29 cellular contexts compared by ENCODE assay signal in genomic region chr5:113778147-113778546, GRCh38.
"Had no signal": no experiment of that assay in that cellular context is flagged by ENCODE, and none has a peak within 500 bp of the region (broad histone marks: within the 10 kb centered on the region; RNA-seq: fewer than 3 reads in every experiment).

No MANE protein-coding gene starts in this region.

- DNase-seq: stimulated activated CD4-positive, alpha-beta T cell treated with anti-CD3 and anti-CD28 coated beads, Interleukin-2, amount 100 ng/mL, for 48 hours; stimulated activated CD4-positive, alpha-beta T cell treated with anti-CD3 and anti-CD28 coated beads, Interleukin-4, amount 100 ng/mL, for 1 hour; stimulated activated CD4-positive, alpha-beta T cell treated with anti-CD3 and anti-CD28 coated beads, Interleukin-4, amount 100 ng/mL, for 24 hours; stimulated activated CD4-positive, alpha-beta T cell treated with anti-CD3 and anti-CD28 coated beads, Interleukin-4, amount 100 ng/mL, for 4 hours; stimulated activated CD8-positive, alpha-beta memory T cell treated with anti-CD3 and anti-CD28 coated beads, Interleukin-4, amount 100 ng/mL, for 48 hours; stimulated activated naive B cell treated with anti-CD40 and anti-IgM and Interleukin-4, amounts not matched to agents 10 μg/mL and 1 μg/mL and 100 μg/mL, for 72 hours; stimulated activated naive CD4-positive, alpha-beta T cell; stimulated activated naive CD4-positive, alpha-beta T cell treated with Interleukin-2 at 50 U/mL for 16 hours; stimulated activated naive CD8-positive, alpha-beta T cell treated with anti-CD3 and anti-CD28 coated beads, Interleukin-15, amount 100 ng/mL, for 72 hours; stimulated activated naive CD8-positive, alpha-beta T cell treated with anti-CD3 and anti-CD28 coated beads, Interleukin-15, Interleukin-2, amounts not matched to agents 100 U/mL and 50 U/mL, for 24 hours; stomach; substantia nigra; thyroid gland; tibial artery; transverse colon; trophoblast cell; upper lobe of left lung; upper lobe of right lung; uterus had no signal

- H3K9me3 ChIP-seq: stomach, suprapubic skin, testis, thoracic aorta, thyroid gland, tibial artery, tibial nerve, transverse colon, upper lobe of left lung, upper lobe of right lung, uterus, vagina had no signal

- H3K27ac Mint-ChIP-seq: stimulated activated effector memory CD8-positive, alpha-beta T cell treated with anti-CD3 and anti-CD28 coated beads, Interleukin-12 subunit alpha, Interleukin-12 subunit beta, amount 100 ng/mL, for 72 hours; stimulated activated memory B cell treated with anti-CD40 and anti-IgM and Interleukin-4, amounts not matched to agents 10 μg/mL and 1 μg/mL and 100 μg/mL, for 72 hours; stimulated activated naive B cell treated with anti-CD40 and anti-IgM and Interleukin-4, amounts not matched to agents 10 μg/mL and 1 μg/mL and 100 μg/mL, for 72 hours; stimulated activated naive CD8-positive, alpha-beta T cell treated with anti-CD3 and anti-CD28 coated beads, Interleukin-15, amount 100 ng/mL, for 72 hours; stimulated activated naive CD8-positive, alpha-beta T cell treated with anti-CD3 and anti-CD28 coated beads, Interleukin-15, Interleukin-2, amounts not matched to agents 100 ng/mL and 50 ng/mL, for 24 hours; type B pancreatic cell had no signal

- H3K27me3 ChIP-seq: stomach, suprapubic skin, testis, thyroid gland, tibial artery, tibial nerve, transverse colon, upper lobe of left lung, upper lobe of right lung, uterus, vagina had no signal

- H3K4me1 Mint-ChIP-seq: stimulated activated memory B cell treated with anti-CD40 and anti-IgM and Interleukin-4, amounts not matched to agents 10 μg/mL and 1 μg/mL and 100 μg/mL, for 72 hours; stimulated activated naive B cell treated with anti-CD40 and anti-IgM and Interleukin-4, amounts not matched to agents 10 μg/mL and 1 μg/mL and 100 μg/mL, for 72 hours; stimulated activated naive CD8-positive, alpha-beta T cell treated with anti-CD3 and anti-CD28 coated beads, Interleukin-15, amount 100 ng/mL, for 72 hours had no signal

- H3K4me3 ChIP-seq: stomach, suprapubic skin, testis, thoracic aorta, thyroid gland, tibial artery, tibial nerve, transverse colon, upper lobe of left lung, upper lobe of right lung, uterus, vagina had no signal

- H3K27me3 Mint-ChIP-seq: stimulated activated naive CD8-positive, alpha-beta T cell treated with anti-CD3 and anti-CD28 coated beads, Interleukin-15, amount 100 ng/mL, for 72 hours; stimulated activated naive CD8-positive, alpha-beta T cell treated with anti-CD3 and anti-CD28 coated beads, Interleukin-15, Interleukin-2, amounts not matched to agents 100 ng/mL and 50 ng/mL, for 24 hours; type B pancreatic cell had no signal

- H3K27ac ChIP-seq: stomach, suprapubic skin, testis, thoracic aorta, thyroid gland, tibial artery, tibial nerve, transverse colon, upper lobe of left lung, upper lobe of right lung, uterus, vagina had no signal

- ATAC-seq: stimulated activated effector memory CD8-positive, alpha-beta T cell treated with anti-CD3 and anti-CD28 coated beads, Interleukin-12 subunit alpha, Interleukin-12 subunit beta, amount 100 ng/mL, for 72 hours; stimulated activated memory B cell treated with anti-CD40 and anti-IgM and Interleukin-4, amounts not matched to agents 10 μg/mL and 1 μg/mL and 100 μg/mL, for 72 hours; stimulated activated naive B cell treated with anti-CD40 and anti-IgM and Interleukin-4, amounts not matched to agents 10 μg/mL and 1 μg/mL and 100 μg/mL, for 72 hours; stimulated activated naive CD8-positive, alpha-beta T cell treated with anti-CD3 and anti-CD28 coated beads, Interleukin-15, amount 100 ng/mL, for 72 hours; stimulated activated naive CD8-positive, alpha-beta T cell treated with anti-CD3 and anti-CD28 coated beads, Interleukin-15, Interleukin-2, amounts not matched to agents 100 U/mL and 50 U/mL, for 24 hours; upper lobe of right lung had no signal

- H3K4me1 ChIP-seq: stomach, suprapubic skin, thyroid gland, tibial artery, tibial nerve, transverse colon, upper lobe of left lung, upper lobe of right lung, uterus, vagina had no signal

- FAIRE-seq: urothelium cell line had no signal

- H3K36me3 ChIP-seq: stomach, suprapubic skin, thoracic aorta, thyroid gland, tibial artery, tibial nerve, transverse colon, upper lobe of left lung, upper lobe of right lung, uterus, vagina had no signal

- H3K4me3 Mint-ChIP-seq: stimulated activated effector memory CD8-positive, alpha-beta T cell treated with anti-CD3 and anti-CD28 coated beads, Interleukin-12 subunit alpha, Interleukin-12 subunit beta, amount 100 ng/mL, for 72 hours; stimulated activated memory B cell treated with anti-CD40 and anti-IgM and Interleukin-4, amounts not matched to agents 10 μg/mL and 1 μg/mL and 100 μg/mL, for 72 hours; stimulated activated naive B cell treated with anti-CD40 and anti-IgM and Interleukin-4, amounts not matched to agents 10 μg/mL and 1 μg/mL and 100 μg/mL, for 72 hours; stimulated activated naive CD8-positive, alpha-beta T cell treated with anti-CD3 and anti-CD28 coated beads, Interleukin-15, amount 100 ng/mL, for 72 hours; stimulated activated naive CD8-positive, alpha-beta T cell treated with anti-CD3 and anti-CD28 coated beads, Interleukin-15, Interleukin-2, amounts not matched to agents 100 ng/mL and 50 ng/mL, for 24 hours; type B pancreatic cell had no signal

- H3K36me3 Mint-ChIP-seq: stimulated activated effector memory CD8-positive, alpha-beta T cell treated with anti-CD3 and anti-CD28 coated beads, Interleukin-12 subunit alpha, Interleukin-12 subunit beta, amount 100 ng/mL, for 72 hours; stimulated activated memory B cell treated with anti-CD40 and anti-IgM and Interleukin-4, amounts not matched to agents 10 μg/mL and 1 μg/mL and 100 μg/mL, for 72 hours; stimulated activated naive B cell treated with anti-CD40 and anti-IgM and Interleukin-4, amounts not matched to agents 10 μg/mL and 1 μg/mL and 100 μg/mL, for 72 hours; type B pancreatic cell had no signal

- H3K9me3 Mint-ChIP-seq: stimulated activated memory B cell treated with anti-CD40 and anti-IgM and Interleukin-4, amounts not matched to agents 10 μg/mL and 1 μg/mL and 100 μg/mL, for 72 hours; stimulated activated naive CD8-positive, alpha-beta T cell treated with anti-CD3 and anti-CD28 coated beads, Interleukin-15, amount 100 ng/mL, for 72 hours; stimulated activated naive CD8-positive, alpha-beta T cell treated with anti-CD3 and anti-CD28 coated beads, Interleukin-15, Interleukin-2, amounts not matched to agents 100 ng/mL and 50 ng/mL, for 24 hours; type B pancreatic cell had no signal
